Comparison of ENCODE assay signal across 8 cellular contexts in genomic region chr19:12720851-12721655, GRCh38.
A peak's percentile ranks its signal among the peaks of the same experiment; 100 is the strongest.
DNase-seq lines count a peak whose midpoint lies in the region; ATAC-seq and TF ChIP-seq lines count a peak whose summit lies in the region.

No MANE protein-coding gene starts in this region.

- no peaks in the 10 kb centered on the region for H3K27me3 ChIP-seq in effector memory CD4-positive, alpha-beta T cell (replicated peaks; ENCODE audit: control insufficient read depth, insufficient read depth, low read length, poor library complexity, severe bottlenecking)
- H3K27me3 ChIP-seq in mucosa of rectum (ENCODE audit: control insufficient read depth in 2 of 2, insufficient read depth in 2 of 2, low read length in 2 of 2): no peaks in the 10 kb centered on the region

- peak; percentile 45 for DNase-seq in EH (ENCODE audit: low read depth)
- peak; percentile 47 for DNase-seq in RKO (ENCODE audit: low spot score)
- no peak for DNase-seq in effector memory CD4-positive, alpha-beta T cell
- no peak for DNase-seq in central memory CD4-positive, alpha-beta T cell
- no peak for DNase-seq in GM10266 (ENCODE audit: extremely low spot score)

- TF ChIP-seq CTCF in GM10266 (IDR thresholded peaks at IDR 0.05; ENCODE audit: control insufficient read depth, insufficient read depth, low read depth, missing control alignments): no peak

- H3K9me3 ChIP-seq in effector memory CD4-positive, alpha-beta T cell (ENCODE audit: control insufficient read depth, low read length): no peaks in the 10 kb centered on the region
- H3K9me3 ChIP-seq in mucosa of rectum (ENCODE audit: control insufficient read depth in 2 of 2, low read length in 2 of 2): no peaks in the 10 kb centered on the region

- H3K4me3 ChIP-seq in effector memory CD4-positive, alpha-beta T cell (ENCODE audit: insufficient read depth, low read depth, low read length, poor library complexity, severe bottlenecking): peak overlapping the region; percentile 55
- peak overlapping the region; percentile 79 to 92 for H3K4me3 ChIP-seq in mucosa of rectum (ENCODE audit: low read length in 2 of 2)

- H3K27ac ChIP-seq in effector memory CD4-positive, alpha-beta T cell (ENCODE audit: insufficient read depth, low read length, poor library complexity, severe bottlenecking): peak overlapping the region; percentile 75
- H3K27ac ChIP-seq in mucosa of rectum (ENCODE audit: low read depth in 2 of 2, low read length in 2 of 2): peak overlapping the region; percentile 80 to 87

- H3K4me1 ChIP-seq in effector memory CD4-positive, alpha-beta T cell (ENCODE audit: control insufficient read depth, insufficient read depth, low read length, poor library complexity, severe bottlenecking): peaks cover 19% of the 10 kb centered on the region
- H3K4me1 ChIP-seq in mucosa of rectum (ENCODE audit: control insufficient read depth in 2 of 2, insufficient read depth in 2 of 2, low read length in 2 of 2): peaks cover 21 to 29% of the 10 kb centered on the region in 2 donors

- peak overlapping the region; percentile 78 to 85 for H3K9ac ChIP-seq in mucosa of rectum (ENCODE audit: low read depth in 1 of 2, low read length in 2 of 2)

- ATAC-seq in GM21737 (IDR thresholded peaks at IDR 0.05; ENCODE audit: unreplicated experiment) (no peak), GM18873 (IDR thresholded peaks at IDR 0.05; ENCODE audit: low FRiP score, unreplicated experiment) (no peak)

- H3K36me3 ChIP-seq in effector memory CD4-positive, alpha-beta T cell (ENCODE audit: control insufficient read depth, insufficient read depth, low read length): peaks cover 6% of the 10 kb centered on the region
- peaks cover 8 to 11% of the 10 kb centered on the region in 2 donors for H3K36me3 ChIP-seq in mucosa of rectum (ENCODE audit: control insufficient read depth in 2 of 2, insufficient read depth in 2 of 2, low read length in 2 of 2)

Comparison
In these comparisons a context has a peak if more than half of its experiments do, and no peak if none do; other contexts are left out.
1. DNase-seq: peak in EH (single experiment) and RKO (single experiment); none in effector memory CD4-positive, alpha-beta T cell (0 of 3), central memory CD4-positive, alpha-beta T cell (single experiment) and GM10266 (single experiment).